22 cellular contexts compared by ENCODE assay signal in the genomic region with DNA sequence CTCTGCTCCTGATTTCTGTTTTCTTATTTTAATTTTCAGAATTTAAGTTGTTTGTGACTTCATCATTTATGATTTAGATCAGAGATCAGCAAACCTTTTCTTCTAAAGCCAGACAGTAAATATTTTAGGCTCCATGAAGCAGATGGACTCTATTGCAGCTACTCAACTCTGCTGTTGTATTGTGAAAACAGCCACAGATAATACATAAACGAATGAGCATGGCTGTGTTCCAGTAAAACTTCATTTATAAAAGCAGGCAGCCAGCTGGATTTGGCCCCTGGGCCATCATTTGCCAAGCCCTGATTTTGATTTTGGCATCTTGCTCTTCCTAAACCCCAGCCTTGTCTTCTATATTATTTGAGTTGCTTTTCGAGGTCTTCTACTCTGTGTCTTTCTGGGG. TPM values are rescaled to one million over a fixed set of nuclear protein-coding genes. Genes with fewer than 3 reads are reported as not detected.
DNase-seq lines count a peak whose midpoint lies in the region; ATAC-seq, FAIRE-seq and TF ChIP-seq lines count a peak whose summit lies in the region.
"Had no signal": no experiment of that assay in that cellular context is flagged by ENCODE, and none has a peak within 500 bp of the region (broad histone marks: within the 10 kb centered on the region; RNA-seq: fewer than 3 reads in every experiment).

No MANE protein-coding gene starts in this region.

- no peaks in the 10 kb centered on the region for H3K36me3 ChIP-seq in astrocyte (ENCODE audit: insufficient read depth, low read length)

- H4K20me1 ChIP-seq in astrocyte (ENCODE audit: insufficient read depth, low read length): no peaks in the 10 kb centered on the region

- H3K4me3 Mint-ChIP-seq in activated T-cell treated with anti-CD3 and anti-CD28 coated beads, Interleukin-2, amount 50 U/mL, for 72 hours: no peak overlapping the region
- no peak overlapping the region for H3K4me3 Mint-ChIP-seq in activated T-cell treated with anti-CD3 and anti-CD28 coated beads, Interleukin-2, amount 50 U/mL, for 24 hours
- H3K4me3 Mint-ChIP-seq in astrocyte (ENCODE audit: unreplicated experiment) (no peak overlapping the region), nephron (no peak overlapping the region)
- H3K4me3 Mint-ChIP-seq in activated T-helper 1 cell treated with anti-CD3 and anti-CD28 coated beads, Interleukin-12 subunit alpha, Interleukin-12 subunit beta, Interleukin-2, Interleukin-4 antibody, amounts not matched to agents 30 ng/mL and 10 ng/mL and 1 ng/mL, durations not matched to agents 14 hours and 24 hours and 36 hours: no peak overlapping the region
- H3K4me3 Mint-ChIP-seq: CD8-positive, alpha-beta memory T cell had no signal

- no peaks in the 10 kb centered on the region for H3K27me3 ChIP-seq in astrocyte (ENCODE audit: insufficient read depth, low read length)
- H3K27me3 ChIP-seq: BLaER1 treated with 17β-estradiol and CSF1 and Interleukin-3, amounts not matched to agents 10 nM and 100 nM had no signal

- no peaks in the 10 kb centered on the region for H3K9me3 Mint-ChIP-seq in activated T-cell treated with anti-CD3 and anti-CD28 coated beads, Interleukin-2, amount 50 U/mL, for 72 hours
- no peaks in the 10 kb centered on the region for H3K9me3 Mint-ChIP-seq in activated T-cell treated with anti-CD3 and anti-CD28 coated beads, Interleukin-2, amount 50 U/mL, for 24 hours
- H3K9me3 Mint-ChIP-seq in astrocyte (ENCODE audit: unreplicated experiment) (no peaks in the 10 kb centered on the region), nephron (no peaks in the 10 kb centered on the region)
- no peaks in the 10 kb centered on the region for H3K9me3 Mint-ChIP-seq in activated T-helper 1 cell treated with anti-CD3 and anti-CD28 coated beads, Interleukin-12 subunit alpha, Interleukin-12 subunit beta, Interleukin-2, Interleukin-4 antibody, amounts not matched to agents 30 ng/mL and 10 ng/mL and 1 ng/mL, durations not matched to agents 14 hours and 24 hours and 36 hours
- H3K9me3 Mint-ChIP-seq: CD8-positive, alpha-beta memory T cell had no signal

- no peak for DNase-seq in activated T-cell treated with anti-CD3 and anti-CD28 coated beads, Interleukin-2, amount 50 U/mL, for 72 hours
- DNase-seq in activated T-cell treated with anti-CD3 and anti-CD28 coated beads, Interleukin-2, amount 50 U/mL, for 24 hours: no peak
- peak; percentile 37 for DNase-seq in astrocyte (ENCODE audit: low read depth)
- no peak for DNase-seq in C1 segment of cervical spinal cord (lab: John Stamatoyannopoulos, UW)
- no peak for DNase-seq in activated CD8-positive, alpha-beta memory T cell treated with anti-CD3 and anti-CD28 coated beads, Interleukin-2, amount 50 U/mL, for 48 hours
- DNase-seq in activated T-helper 1 cell treated with anti-CD3 and anti-CD28 coated beads, Interleukin-12 subunit alpha, Interleukin-12 subunit beta, Interleukin-2, Interleukin-4 antibody, amounts not matched to agents 30 ng/mL and 10 ng/mL and 1 ng/mL, durations not matched to agents 14 hours and 24 hours and 36 hours (ENCODE audit: low spot score): no peak
- DNase-seq: CD8-positive, alpha-beta memory T cell; GDM1; GM23248; HCEC 1CT; NCI-H1436; NCI-H2029 treated with DMSO at 0.1 percent for 48 hours; NCI-H2171 treated with DMSO at 0.1 percent for 48 hours; NCI-H510A; NCI-H748 treated with DMSO at 0.1 percent for 48 hours; OCI-M1; SHP77 had no signal

- intact Hi-C loops in activated T-helper 1 cell treated with anti-CD3 and anti-CD28 coated beads, Interleukin-12 subunit alpha, Interleukin-12 subunit beta, Interleukin-2, Interleukin-4 antibody, amounts not matched to agents 30 ng/mL and 10 ng/mL and 1 ng/mL, durations not matched to agents 14 hours and 24 hours and 36 hours (cut with micrococcal nuclease): no loop called here

- no peaks in the 10 kb centered on the region for H3K79me2 ChIP-seq in astrocyte (ENCODE audit: insufficient read depth, low read length)

- no peak for FAIRE-seq in astrocyte (lab: Jason Lieb, UNC)
- FAIRE-seq: A204.1, HTR-8/SVneo had no signal

- H3K9ac ChIP-seq in astrocyte (ENCODE audit: low read length): no peak overlapping the region
- H3K9ac ChIP-seq: BLaER1 treated with 17β-estradiol and CSF1 and Interleukin-3, amounts not matched to agents 10 nM and 100 nM; GM23248 had no signal

- H3K27ac ChIP-seq in astrocyte (ENCODE audit: low read depth, low read length): no peak overlapping the region
- H3K27ac ChIP-seq: BLaER1 treated with 17β-estradiol and CSF1 and Interleukin-3, amounts not matched to agents 10 nM and 100 nM; GM23248; SK-N-MC had no signal

- H3K27me3 Mint-ChIP-seq in activated T-cell treated with anti-CD3 and anti-CD28 coated beads, Interleukin-2, amount 50 U/mL, for 72 hours (ENCODE audit: low read depth): no peaks in the 10 kb centered on the region
- no peaks in the 10 kb centered on the region for H3K27me3 Mint-ChIP-seq in activated T-cell treated with anti-CD3 and anti-CD28 coated beads, Interleukin-2, amount 50 U/mL, for 24 hours
- H3K27me3 Mint-ChIP-seq in astrocyte (ENCODE audit: low read depth, unreplicated experiment) (no peaks in the 10 kb centered on the region), nephron (ENCODE audit: low read depth) (no peaks in the 10 kb centered on the region)
- H3K27me3 Mint-ChIP-seq in activated T-helper 1 cell treated with anti-CD3 and anti-CD28 coated beads, Interleukin-12 subunit alpha, Interleukin-12 subunit beta, Interleukin-2, Interleukin-4 antibody, amounts not matched to agents 30 ng/mL and 10 ng/mL and 1 ng/mL, durations not matched to agents 14 hours and 24 hours and 36 hours (ENCODE audit: insufficient read depth): no peaks in the 10 kb centered on the region
- H3K27me3 Mint-ChIP-seq: CD8-positive, alpha-beta memory T cell had no signal

- H3K9me3 ChIP-seq in astrocyte (ENCODE audit: insufficient read depth, low read depth, low read length): no peaks in the 10 kb centered on the region
- H3K9me3 ChIP-seq: BLaER1 treated with 17β-estradiol and CSF1 and Interleukin-3, amounts not matched to agents 10 nM and 100 nM had no signal

- ATAC-seq in activated T-cell treated with anti-CD3 and anti-CD28 coated beads, Interleukin-2, amount 50 U/mL, for 72 hours (replicated peaks in 1 of 2): no peak

- H3K4me1 ChIP-seq in astrocyte (ENCODE audit: insufficient read depth, low read length): no peaks in the 10 kb centered on the region

- H3K4me3 ChIP-seq in astrocyte (ENCODE audit: insufficient read depth, low read depth, low read length): no peak overlapping the region
- H3K4me3 ChIP-seq: BLaER1 treated with 17β-estradiol and CSF1 and Interleukin-3, amounts not matched to agents 10 nM and 100 nM; GM23248; SK-N-MC had no signal

- H3K36me3 Mint-ChIP-seq in activated T-cell treated with anti-CD3 and anti-CD28 coated beads, Interleukin-2, amount 50 U/mL, for 72 hours (ENCODE audit: insufficient read depth in 2 of 2): peaks cover 2 to 9% of the 10 kb centered on the region in 2 donors
- peaks cover 85% of the 10 kb centered on the region for H3K36me3 Mint-ChIP-seq in activated T-cell treated with anti-CD3 and anti-CD28 coated beads, Interleukin-2, amount 50 U/mL, for 24 hours (ENCODE audit: low read depth)
- peaks cover 8% of the 10 kb centered on the region for H3K36me3 Mint-ChIP-seq in astrocyte (ENCODE audit: low read depth, unreplicated experiment)
- H3K36me3 Mint-ChIP-seq in nephron (ENCODE audit: low read depth): peaks cover 31% of the 10 kb centered on the region
- H3K36me3 Mint-ChIP-seq in activated T-helper 1 cell treated with anti-CD3 and anti-CD28 coated beads, Interleukin-12 subunit alpha, Interleukin-12 subunit beta, Interleukin-2, Interleukin-4 antibody, amounts not matched to agents 30 ng/mL and 10 ng/mL and 1 ng/mL, durations not matched to agents 14 hours and 24 hours and 36 hours (ENCODE audit: low read depth): peaks cover 49% of the 10 kb centered on the region

- H3K4me1 Mint-ChIP-seq in activated T-cell treated with anti-CD3 and anti-CD28 coated beads, Interleukin-2, amount 50 U/mL, for 72 hours (ENCODE audit: low read depth): no peaks in the 10 kb centered on the region
- no peaks in the 10 kb centered on the region for H3K4me1 Mint-ChIP-seq in activated T-cell treated with anti-CD3 and anti-CD28 coated beads, Interleukin-2, amount 50 U/mL, for 24 hours (ENCODE audit: low read depth)
- no peaks in the 10 kb centered on the region for H3K4me1 Mint-ChIP-seq in astrocyte (ENCODE audit: low read depth, unreplicated experiment)
- peaks cover 26% of the 10 kb centered on the region for H3K4me1 Mint-ChIP-seq in nephron
- no peaks in the 10 kb centered on the region for H3K4me1 Mint-ChIP-seq in activated T-helper 1 cell treated with anti-CD3 and anti-CD28 coated beads, Interleukin-12 subunit alpha, Interleukin-12 subunit beta, Interleukin-2, Interleukin-4 antibody, amounts not matched to agents 30 ng/mL and 10 ng/mL and 1 ng/mL, durations not matched to agents 14 hours and 24 hours and 36 hours (ENCODE audit: low read depth)

- H3K4me2 ChIP-seq in astrocyte (ENCODE audit: low read length): no peak overlapping the region
- H3K4me2 ChIP-seq: BLaER1 treated with 17β-estradiol and CSF1 and Interleukin-3, amounts not matched to agents 10 nM and 100 nM had no signal

- peak overlapping the region; percentile 1 for H3K27ac Mint-ChIP-seq in activated T-cell treated with anti-CD3 and anti-CD28 coated beads, Interleukin-2, amount 50 U/mL, for 72 hours
- H3K27ac Mint-ChIP-seq in activated T-cell treated with anti-CD3 and anti-CD28 coated beads, Interleukin-2, amount 50 U/mL, for 24 hours: no peak overlapping the region
- H3K27ac Mint-ChIP-seq in astrocyte (ENCODE audit: unreplicated experiment): no peak overlapping the region
- peak overlapping the region; percentile 34 to 87 (median 53) for H3K27ac Mint-ChIP-seq in nephron
- no peak overlapping the region for H3K27ac Mint-ChIP-seq in activated T-helper 1 cell treated with anti-CD3 and anti-CD28 coated beads, Interleukin-12 subunit alpha, Interleukin-12 subunit beta, Interleukin-2, Interleukin-4 antibody, amounts not matched to agents 30 ng/mL and 10 ng/mL and 1 ng/mL, durations not matched to agents 14 hours and 24 hours and 36 hours

- TF ChIP-seq CTCF in astrocyte (IDR thresholded peaks at IDR 0.05; ENCODE audit: insufficient read depth, low read depth, low read length) (no peak), nephron (IDR thresholded peaks at IDR 0.05; ENCODE audit: unreplicated experiment in 3 of 3) (no peak)

- H2AFZ ChIP-seq in astrocyte (ENCODE audit: low read depth, low read length): no peak overlapping the region
- H2AFZ ChIP-seq: GM23248 had no signal

RNA-seq across cellular contexts. Expression of gene RNASEH2B, which starts 41.2 kb away (rescaled TPM):
- 10 to 100 TPM; 63.7 to 86.5 TPM for total RNA-seq in activated T-cell treated with anti-CD3 and anti-CD28 coated beads, Interleukin-2, amount 50 U/mL, for 72 hours
- 23.6 and 24.0 TPM in 2 replicates for total RNA-seq in astrocyte
- total RNA-seq in activated T-helper 1 cell treated with anti-CD3 and anti-CD28 coated beads, Interleukin-12 subunit alpha, Interleukin-12 subunit beta, Interleukin-2, Interleukin-4 antibody, amounts not matched to agents 30 ng/mL and 10 ng/mL and 1 ng/mL, durations not matched to agents 14 hours and 24 hours and 36 hours: 57.0 and 62.7 TPM in 2 replicates

Comparison
In these comparisons a context has a peak if more than half of its experiments do, and no peak if none do; other contexts are left out.
1. H3K27ac Mint-ChIP-seq: peak in activated T-cell treated with anti-CD3 and anti-CD28 coated beads, Interleukin-2, amount 50 U/mL, for 72 hours (single experiment) and nephron (3 of 3); none in activated T-cell treated with anti-CD3 and anti-CD28 coated beads, Interleukin-2, amount 50 U/mL, for 24 hours (single experiment), astrocyte (single experiment) and activated T-helper 1 cell treated with anti-CD3 and anti-CD28 coated beads, Interleukin-12 subunit alpha, Interleukin-12 subunit beta, Interleukin-2, Interleukin-4 antibody, amounts not matched to agents 30 ng/mL and 10 ng/mL and 1 ng/mL, durations not matched to agents 14 hours and 24 hours and 36 hours (single experiment).